9 cellular contexts compared by ENCODE assay signal in the genomic region with DNA sequence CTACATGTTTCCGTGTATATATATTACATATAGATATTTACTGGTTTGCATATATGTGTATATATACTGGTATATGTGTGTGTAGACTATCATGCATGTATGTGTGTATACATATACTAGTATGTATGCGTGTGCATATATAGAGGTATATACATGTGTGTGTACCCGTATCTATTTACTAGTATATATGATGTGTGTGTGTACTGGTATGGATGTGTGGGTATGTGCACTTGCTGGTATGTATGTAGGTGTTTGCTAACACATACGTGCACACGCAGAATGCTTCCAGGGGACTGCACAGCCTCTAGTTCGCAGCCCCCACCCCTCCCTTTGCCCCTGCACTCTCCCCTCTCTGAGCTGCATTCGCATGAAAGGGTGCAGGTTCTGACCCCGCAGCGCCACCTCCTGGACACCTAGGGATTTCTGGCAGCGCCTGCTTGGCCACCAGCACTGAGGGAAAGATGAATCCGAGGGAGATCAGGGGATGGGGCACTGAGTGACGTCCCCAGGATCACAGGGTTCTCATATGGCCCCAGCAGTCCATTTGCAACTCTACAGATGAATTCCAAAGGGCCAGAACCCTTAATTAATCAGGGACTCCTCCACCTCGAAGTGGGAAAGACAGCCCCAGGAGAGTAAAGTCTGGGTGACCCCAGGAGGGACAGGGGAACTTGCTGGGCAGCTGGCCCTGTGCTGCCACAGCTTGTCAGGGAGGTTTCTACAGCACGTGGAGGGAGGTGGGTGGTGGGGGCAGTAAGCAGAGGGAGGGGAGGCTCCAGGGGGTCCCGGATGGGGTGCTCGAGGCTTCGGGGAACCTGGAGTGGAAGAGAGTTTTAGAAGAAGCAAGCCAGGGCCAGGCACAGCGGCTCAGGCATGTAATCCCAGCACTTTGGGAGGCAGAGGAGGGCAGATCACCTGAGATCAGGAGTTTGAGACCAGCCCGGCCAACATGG.
DNase-seq lines count a peak whose midpoint lies in the region; ATAC-seq and TF ChIP-seq lines count a peak whose summit lies in the region.
"Had no signal": no experiment of that assay in that cellular context is flagged by ENCODE, and none has a peak within 500 bp of the region (broad histone marks: within the 10 kb centered on the region; RNA-seq: fewer than 3 reads in every experiment).

No MANE protein-coding gene starts in this region.

- H3K4me1 ChIP-seq in Caco-2 (peaks cover 25% of the 10 kb centered on the region), HCT116 (ENCODE audit: control insufficient read depth in 1 of 2, insufficient read depth in 2 of 2, low read length in 2 of 2) (peaks cover 13 to 37% of the 10 kb centered on the region in 2 experiments; a peak in 3 of 4 replicates)

- H3K9me3 ChIP-seq in Caco-2 = no peaks in the 10 kb centered on the region
- no peaks in the 10 kb centered on the region for H3K9me3 ChIP-seq in HCT116 (ENCODE audit: control insufficient read depth in 1 of 2, insufficient read depth in 1 of 2, low read depth in 1 of 2, low read length in 2 of 2)

- DNase-seq in Caco-2 (peak; percentile 77 to 87), HCT116 (ENCODE audit: low read depth, low spot score) (peak; percentile 40), NCI-H2227 (lab: John Stamatoyannopoulos, UW; ENCODE audit: unreplicated experiment) (peak; percentile 74), dermis blood vessel endothelial cell (peak; percentile 82), lower leg skin (ENCODE audit: low spot score in 2 of 2) (peak; percentile 67 to 95)
- DNase-seq in activated CD4-positive, alpha-beta T cell treated with anti-CD3 and anti-CD28 coated beads for 48 hours = peak; percentile 85
- peak; percentile 23 for DNase-seq in stimulated activated CD8-positive, alpha-beta memory T cell treated with anti-CD3 and anti-CD28 coated beads, Interleukin-15, amount 100 ng/mL, for 1 hour (ENCODE audit: low read depth)

- no peak overlapping the region for H3K4me3 Mint-ChIP-seq in Caco-2 (ENCODE audit: unreplicated experiment)
- H3K4me3 Mint-ChIP-seq: T-helper 1 cell treated with Interleukin-12 subunit alpha and Interleukin-12 subunit beta and Interleukin-4 antibody, amounts not matched to agents 30 μg/mL and 1 μg/mL, for 36 hours had no signal

- peaks cover 2% of the 10 kb centered on the region for H3K9me3 Mint-ChIP-seq in Caco-2 (ENCODE audit: unreplicated experiment)
- H3K9me3 Mint-ChIP-seq: T-helper 1 cell treated with Interleukin-12 subunit alpha and Interleukin-12 subunit beta and Interleukin-4 antibody, amounts not matched to agents 30 μg/mL and 1 μg/mL, for 36 hours had no signal

- no peak overlapping the region for H3K27ac ChIP-seq in HCT116 (ENCODE audit: low read depth, low read length)

- WGBS in lower leg skin, 2 donors = 35 to 43% methylated on average over 15 to 19 of the region's 19 CpGs

- intact Hi-C loops in Caco-2 (cut with micrococcal nuclease; ENCODE audit: unreplicated experiment) = loop anchor here (1.0 kb wide), 1 partner anchor 266 kb away; no protein-coding TSS in a partner anchor
- intact Hi-C loops in HCT116 (cut with micrococcal nuclease) = loop anchor here (1.0 to 10.0 kb wide), 6 partner anchors 266 to 1935 kb away; partner anchors contain the start of genes ADAM17 and IAH1
- intact Hi-C loops in lower leg skin (cut with DNase I; ENCODE audit: low total_unique reads) = no loop called here

- POLR2A ChIA-PET in Caco-2 (lab: Charles Lee) (interaction anchor here (0.6 kb wide), 2 partner anchors 126 to 216 kb away, joined by 5 read pairs; no protein-coding TSS in a partner anchor), HCT116 (lab: Charles Lee) (no interaction called here)

- peaks cover 7% of the 10 kb centered on the region for H3K4me1 Mint-ChIP-seq in Caco-2 (ENCODE audit: low read depth, unreplicated experiment)

- H3K27me3 Mint-ChIP-seq in Caco-2 (ENCODE audit: insufficient read depth, unreplicated experiment) = no peaks in the 10 kb centered on the region

- no peak overlapping the region for H3K4me3 ChIP-seq in Caco-2 (ENCODE audit: low read depth, low read length)
- no peak overlapping the region for H3K4me3 ChIP-seq in HCT116 (replicated peaks in 1 of 2; ENCODE audit: low read depth in 1 of 2, low read length in 2 of 2)
- H3K4me3 ChIP-seq in lower leg skin (ENCODE audit: low read depth, poor library complexity, severe bottlenecking) = no peak overlapping the region

- no peak overlapping the region for H3K9ac ChIP-seq in HCT116 (ENCODE audit: low read length)

- H3K9me2 ChIP-seq in HCT116 (ENCODE audit: insufficient read depth) = no peaks in the 10 kb centered on the region

- RAD21 ChIA-PET in HCT116 (lab: Charles Lee; ENCODE audit: low non-redundant PET in 1 of 2, low total read pairs in 2 of 2, uncharacterized antibody in 2 of 2, unreplicated experiment in 2 of 2) = interaction anchor here (0.9 to 1.3 kb wide), 6 partner anchors 121 to 446 kb away, joined by 4 to 5 read pairs (median 4); no protein-coding TSS in a partner anchor

- no peaks in the 10 kb centered on the region for H3K79me2 ChIP-seq in HCT116 (ENCODE audit: insufficient read depth, low read length)

- BruUV-seq in Caco-2 (replicated peaks; lab: Mats Ljungman, UMichigan) (no TSS peak), HCT116 (replicated peaks; lab: Mats Ljungman, UMichigan) (no TSS peak)

- no peak for TF ChIP-seq POLR2A in HCT116 (IDR thresholded peaks at IDR 0.05; ENCODE audit: borderline replicate concordance, extremely low read depth, insufficient read depth, insufficient read length)
- TF ChIP-seq POLR2A in lower leg skin (IDR thresholded peaks at IDR 0.05) = no peak

- H4K20me1 ChIP-seq in HCT116 (ENCODE audit: insufficient read depth) = no peaks in the 10 kb centered on the region

- peak overlapping the region; percentile 15 for H3K27ac Mint-ChIP-seq in Caco-2 (ENCODE audit: unreplicated experiment)
- H3K27ac Mint-ChIP-seq: T-helper 1 cell treated with Interleukin-12 subunit alpha and Interleukin-12 subunit beta and Interleukin-4 antibody, amounts not matched to agents 30 μg/mL and 1 μg/mL, for 36 hours had no signal

- peak overlapping the region; percentile 36 for H3K4me2 ChIP-seq in HCT116 (ENCODE audit: low read length)

- CTCF ChIA-PET in Caco-2 (lab: Charles Lee) = interaction anchor here (0.5 to 1.0 kb wide), 9 partner anchors 28 to 373 kb away, joined by 3 to 11 read pairs (median 4); partner anchors contain the start of gene MBOAT2
- CTCF ChIA-PET in HCT116 (lab: Charles Lee) = interaction anchor here (0.6 to 5.2 kb wide), 12 partner anchors 28 to 1713 kb away, joined by 3 to 39 read pairs (median 4); no protein-coding TSS in a partner anchor

- TF ChIP-seq CTCF in Caco-2 (IDR thresholded peaks at IDR 0.05; ENCODE audit: insufficient read depth in 1 of 2, low read depth in 1 of 2, low read length in 1 of 2, severe bottlenecking in 1 of 2, unreplicated experiment in 1 of 2) = peak; percentile 66 to 93
- TF ChIP-seq CTCF in HCT116 (IDR thresholded peaks at IDR 0.05 in 2 of 3, conservative IDR thresholded peaks at IDR 0.05 in 1 of 3; ENCODE audit: borderline replicate concordance in 1 of 3, insufficient read depth in 1 of 3, low read depth in 2 of 3, low read length in 2 of 3) = peak in 2 of 3 experiments; percentile 90 to 94; a peak in 4 of 6 replicates
- no peak for TF ChIP-seq CTCF in lower leg skin (IDR thresholded peaks at IDR 0.05)

- H3K27me3 ChIP-seq in Caco-2 (replicated peaks; ENCODE audit: control insufficient read depth, insufficient read depth, low read length) (no peaks in the 10 kb centered on the region), HCT116 (ENCODE audit: insufficient read depth, low read length) (no peaks in the 10 kb centered on the region)

- peak overlapping the region; percentile 66 for H2AFZ ChIP-seq in HCT116 (ENCODE audit: low read depth, low read length, poor library complexity, severe bottlenecking)

- H3K36me3 ChIP-seq in Caco-2 (ENCODE audit: control insufficient read depth, insufficient read depth, low read length) (no peaks in the 10 kb centered on the region), HCT116 (ENCODE audit: control insufficient read depth in 1 of 2, insufficient read depth in 2 of 2, low read length in 2 of 2) (no peaks in the 10 kb centered on the region)

- ATAC-seq in HCT116 = peak; percentile 47
- no peak for ATAC-seq in HG02571 (IDR thresholded peaks at IDR 0.05; ENCODE audit: unreplicated experiment)

- H3K36me3 Mint-ChIP-seq in Caco-2 (ENCODE audit: insufficient read depth, unreplicated experiment) = no peaks in the 10 kb centered on the region

- TF ChIP-seq RAD21 in HCT116 (IDR thresholded peaks at IDR 0.05; ENCODE audit: low read depth) = no peak

TF ChIP-seq in HCT116, 20 proteins besides CTCF, POLR2A, EP300 and RAD21 (continues in another document):
- TF ChIP-seq SRF (IDR thresholded peaks at IDR 0.05; ENCODE audit: low read depth) (no peak), MAX (IDR thresholded peaks at IDR 0.05) (no peak), JUND (IDR thresholded peaks at IDR 0.05) (no peak), CEBPB (IDR thresholded peaks at IDR 0.05; ENCODE audit: low read depth) (no peak)
- TF ChIP-seq, protein P1, sequence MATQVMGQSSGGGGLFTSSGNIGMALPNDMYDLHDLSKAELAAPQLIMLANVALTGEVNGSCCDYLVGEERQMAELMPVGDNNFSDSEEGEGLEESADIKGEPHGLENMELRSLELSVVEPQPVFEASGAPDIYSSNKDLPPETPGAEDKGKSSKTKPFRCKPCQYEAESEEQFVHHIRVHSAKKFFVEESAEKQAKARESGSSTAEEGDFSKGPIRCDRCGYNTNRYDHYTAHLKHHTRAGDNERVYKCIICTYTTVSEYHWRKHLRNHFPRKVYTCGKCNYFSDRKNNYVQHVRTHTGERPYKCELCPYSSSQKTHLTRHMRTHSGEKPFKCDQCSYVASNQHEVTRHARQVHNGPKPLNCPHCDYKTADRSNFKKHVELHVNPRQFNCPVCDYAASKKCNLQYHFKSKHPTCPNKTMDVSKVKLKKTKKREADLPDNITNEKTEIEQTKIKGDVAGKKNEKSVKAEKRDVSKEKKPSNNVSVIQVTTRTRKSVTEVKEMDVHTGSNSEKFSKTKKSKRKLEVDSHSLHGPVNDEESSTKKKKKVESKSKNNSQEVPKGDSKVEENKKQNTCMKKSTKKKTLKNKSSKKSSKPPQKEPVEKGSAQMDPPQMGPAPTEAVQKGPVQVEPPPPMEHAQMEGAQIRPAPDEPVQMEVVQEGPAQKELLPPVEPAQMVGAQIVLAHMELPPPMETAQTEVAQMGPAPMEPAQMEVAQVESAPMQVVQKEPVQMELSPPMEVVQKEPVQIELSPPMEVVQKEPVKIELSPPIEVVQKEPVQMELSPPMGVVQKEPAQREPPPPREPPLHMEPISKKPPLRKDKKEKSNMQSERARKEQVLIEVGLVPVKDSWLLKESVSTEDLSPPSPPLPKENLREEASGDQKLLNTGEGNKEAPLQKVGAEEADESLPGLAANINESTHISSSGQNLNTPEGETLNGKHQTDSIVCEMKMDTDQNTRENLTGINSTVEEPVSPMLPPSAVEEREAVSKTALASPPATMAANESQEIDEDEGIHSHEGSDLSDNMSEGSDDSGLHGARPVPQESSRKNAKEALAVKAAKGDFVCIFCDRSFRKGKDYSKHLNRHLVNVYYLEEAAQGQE (IDR thresholded peaks at IDR 0.05; ENCODE audit: low read depth) = no peak

Comparison
In these comparisons a context has a peak if more than half of its experiments do, and no peak if none do; other contexts are left out.
1. DNase-seq: peak in every context shown above with its lines; median percentile 85 in activated CD4-positive, alpha-beta T cell treated with anti-CD3 and anti-CD28 coated beads for 48 hours; 82 in Caco-2; 82 in dermis blood vessel endothelial cell; 81 in lower leg skin; 74 in NCI-H2227; 40 in HCT116; 23 in stimulated activated CD8-positive, alpha-beta memory T cell treated with anti-CD3 and anti-CD28 coated beads, Interleukin-15, amount 100 ng/mL, for 1 hour.
2. CTCF ChIP-seq: peak in Caco-2 (2 of 2) and HCT116 (2 of 3); none in lower leg skin (0 of 3).